In genomic region chr11:17596711-17597110, GRCh38 we compare ENCODE assay signal across 17 cellular contexts. TPM values are rescaled to one million over a fixed set of nuclear protein-coding genes. Genes with fewer than 3 reads are reported as not detected.
A peak's percentile ranks its signal among the peaks of the same experiment; 100 is the strongest.
DNase-seq lines count a peak whose midpoint lies in the region; ATAC-seq and TF ChIP-seq lines count a peak whose summit lies in the region.
"Had no signal": no experiment of that assay in that cellular context is flagged by ENCODE, and none has a peak within 500 bp of the region (broad histone marks: within the 10 kb centered on the region; RNA-seq: fewer than 3 reads in every experiment).

No MANE protein-coding gene starts in this region.

- TF ChIP-seq EP300 in stomach (IDR thresholded peaks at IDR 0.05): no peak

- 67 to 88% (median 86%) methylated on average over 3 to 7 of the region's 7 CpGs for WGBS in stomach, 5 donors

- ATAC-seq in GM18858 (IDR thresholded peaks at IDR 0.05; ENCODE audit: unreplicated experiment): no peak
- ATAC-seq in GM21576 (IDR thresholded peaks at IDR 0.05; ENCODE audit: unreplicated experiment): no peak

- no peak overlapping the region for H3K27ac ChIP-seq in stomach
- H3K27ac ChIP-seq: BLaER1, GM23248, PC-9 had no signal

- TF ChIP-seq CTCF in stomach (IDR thresholded peaks at IDR 0.05): no peak

- intact Hi-C loops in stomach (cut with DNase I; ENCODE audit: low total_unique reads): no loop called here

- H3K4me1 ChIP-seq in stomach: peaks cover 0 to 3% (median 0%) of the 10 kb centered on the region in 4 donors

- no peaks in the 10 kb centered on the region for H3K36me3 ChIP-seq in stomach
- H3K36me3 ChIP-seq: BLaER1 had no signal

- peaks cover 0 to 44% (median 0%) of the 10 kb centered on the region in 3 donors for H3K27me3 ChIP-seq in stomach

- peak; percentile 62 for DNase-seq in activated effector memory CD4-positive, alpha-beta T cell treated with anti-CD3 and anti-CD28 coated beads, Interleukin-2, amount 50 U/mL, for 16 hours
- no peak for DNase-seq in activated effector memory CD4-positive, alpha-beta T cell treated with Interleukin-2 at 50 U/mL for 16 hours
- DNase-seq in islet precursor cell (peak; percentile 46), stomach (peak; percentile 13), erythroblast (lab: John Stamatoyannopoulos, UW) (no peak)
- DNase-seq in stimulated activated CD4-positive, alpha-beta T cell treated with anti-CD3 and anti-CD28 coated beads, Interleukin-15, amount 100 ng/mL, for 24 hours: no peak
- DNase-seq: CD8-positive, alpha-beta memory T cell; DND-41; GM23248; NCI-H1417; NCI-H1930; NCI-H2171; PC-9 had no signal

- no peak overlapping the region for H3K4me3 ChIP-seq in stomach
- H3K4me3 ChIP-seq: BLaER1, GM23248, PC-9 had no signal

- TF ChIP-seq POLR2A in stomach (IDR thresholded peaks at IDR 0.05) (no peak), erythroblast (IDR thresholded peaks at IDR 0.05; ENCODE audit: low read length) (no peak)

- H3K9me3 ChIP-seq in stomach: no peaks in the 10 kb centered on the region
- H3K9me3 ChIP-seq: BLaER1 had no signal

RNA-seq across cellular contexts. Expression of gene OTOG, which starts 49.7 kb away (rescaled TPM):
- total RNA-seq in stomach: not detected
- not detected for polyA plus RNA-seq in stomach
- total RNA-seq: CD8-positive, alpha-beta memory T cell; GM23248; NCI-H460; PC-9 had no signal
- polyA plus RNA-seq: CD8-positive, alpha-beta memory T cell; GM23248 had no signal

RNA-seq across cellular contexts. Expression of gene USH1C, which starts 52.5 kb away (rescaled TPM):
- total RNA-seq in stomach: 100 to 1,000 TPM in 1 of 5 donors, 10 to 100 TPM in 3, 1 to 10 TPM in 1; 9.4 to 107 (median 22.6) TPM
- polyA plus RNA-seq in stomach: 10 to 100 TPM in 1 of 3 donors, 1 to 10 TPM in 2; 4.8 to 42.5 (median 7.1) TPM
- total RNA-seq: CD8-positive, alpha-beta memory T cell; GM23248; PC-9 had no signal
- polyA plus RNA-seq: CD8-positive, alpha-beta memory T cell; GM23248 had no signal

Comparison
In these comparisons a context has a peak if more than half of its experiments do, and no peak if none do; other contexts are left out.
1. DNase-seq: peak in activated effector memory CD4-positive, alpha-beta T cell treated with anti-CD3 and anti-CD28 coated beads, Interleukin-2, amount 50 U/mL, for 16 hours (single experiment), islet precursor cell (single experiment) and stomach (single experiment); none in activated effector memory CD4-positive, alpha-beta T cell treated with Interleukin-2 at 50 U/mL for 16 hours (single experiment), erythroblast (0 of 2) and stimulated activated CD4-positive, alpha-beta T cell treated with anti-CD3 and anti-CD28 coated beads, Interleukin-15, amount 100 ng/mL, for 24 hours (single experiment).